8 cellular contexts compared by ENCODE assay signal in the genomic region with DNA sequence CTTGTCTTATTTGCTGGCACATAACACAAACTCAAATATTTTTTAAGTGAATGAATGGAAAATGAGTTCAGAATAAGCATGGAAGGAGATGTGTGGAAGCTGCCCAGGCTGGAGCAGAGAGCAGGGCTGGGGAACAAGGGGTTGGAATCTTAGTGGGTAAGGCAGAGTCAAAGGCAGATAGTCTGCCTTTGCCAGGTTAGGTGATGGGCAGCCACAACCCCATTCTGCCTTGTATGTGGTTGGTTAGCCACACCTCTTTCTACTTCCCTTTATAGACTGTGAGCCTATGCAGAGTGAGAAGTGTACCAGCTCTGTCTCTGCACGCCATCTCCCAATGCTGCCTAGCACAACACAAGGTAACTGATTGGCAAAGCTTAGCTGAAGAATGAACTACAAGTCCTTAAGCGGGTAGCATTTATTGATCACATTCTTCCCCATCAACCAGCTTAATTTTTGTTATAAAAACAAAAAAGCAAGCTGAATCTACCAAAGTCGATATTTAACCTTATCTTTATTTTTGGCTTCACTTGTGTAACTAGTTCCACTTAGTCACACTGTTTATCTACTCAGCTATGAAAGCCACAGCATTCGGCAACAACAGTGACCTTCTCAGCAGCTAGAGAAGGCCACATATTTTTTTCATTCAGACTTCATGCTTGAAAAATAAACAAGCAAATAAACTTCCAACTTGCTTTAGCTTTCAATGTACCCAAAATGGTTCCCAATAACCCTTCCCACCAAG.
DNase-seq lines count a peak whose midpoint lies in the region; ATAC-seq and TF ChIP-seq lines count a peak whose summit lies in the region.

No MANE protein-coding gene starts in this region.

- H2AFZ ChIP-seq in hepatocyte: no peak overlapping the region

- DNase-seq in EL: peak; percentile 8
- peak; percentile 4 for DNase-seq in LHCN-M2 (ENCODE audit: low read depth)
- peak; percentile 29 for DNase-seq in activated T-cell treated with anti-CD3 and anti-CD28 coated beads, Interleukin-2, amount 50 U/mL, for 1 hour
- DNase-seq in hepatocyte (ENCODE audit: low spot score): no peak
- no peak for DNase-seq in upper lobe of left lung
- no peak for DNase-seq in WERI-Rb-1
- no peak for DNase-seq in iPS-NIHi11 (ENCODE audit: low spot score)

- H3K4me1 ChIP-seq in hepatocyte (ENCODE audit: insufficient read depth) (peaks cover 11% of the 10 kb centered on the region), upper lobe of left lung (peaks cover 4 to 18% (median 9%) of the 10 kb centered on the region in 4 donors)

- no peaks in the 10 kb centered on the region for H3K27me3 ChIP-seq in hepatocyte
- H3K27me3 ChIP-seq in upper lobe of left lung: no peaks in the 10 kb centered on the region
- no peaks in the 10 kb centered on the region for H3K27me3 ChIP-seq in WERI-Rb-1 (ENCODE audit: insufficient read depth, low read depth, severe bottlenecking)

- H3K4me3 ChIP-seq in hepatocyte: no peak overlapping the region
- H3K4me3 ChIP-seq in upper lobe of left lung: no peak overlapping the region
- no peak overlapping the region for H3K4me3 ChIP-seq in WERI-Rb-1 (ENCODE audit: low read depth, low read length)

- no peaks in the 10 kb centered on the region for H4K20me1 ChIP-seq in hepatocyte (ENCODE audit: insufficient read depth, poor library complexity, severe bottlenecking)

- H3K9me2 ChIP-seq in hepatocyte (replicated peaks; ENCODE audit: insufficient read depth): no peaks in the 10 kb centered on the region

- peak overlapping the region; percentile 24 for H3K4me2 ChIP-seq in hepatocyte

- H3K36me3 ChIP-seq in hepatocyte (replicated peaks; ENCODE audit: insufficient read depth, low read depth): no peaks in the 10 kb centered on the region
- H3K36me3 ChIP-seq in upper lobe of left lung: no peaks in the 10 kb centered on the region
- no peaks in the 10 kb centered on the region for H3K36me3 ChIP-seq in WERI-Rb-1

- H3K27ac ChIP-seq in hepatocyte (peak overlapping the region; percentile 59), upper lobe of left lung (peak overlapping the region in 1 of 4 donors; percentile 35), WERI-Rb-1 (no peak overlapping the region)

- peak; percentile 99 for ATAC-seq in GM21528 (IDR thresholded peaks at IDR 0.05; ENCODE audit: low FRiP score, unreplicated experiment)
- ATAC-seq in upper lobe of left lung (ENCODE audit: low FRiP score in 2 of 2): peak; percentile 54 to 71

- H3K79me2 ChIP-seq in hepatocyte: no peaks in the 10 kb centered on the region

- 71% methylated on average over 4 of the region's 4 CpGs for WGBS in hepatocyte (ENCODE audit: low lambda C conversion rate, missing lambda C conversion rate)
- WGBS in upper lobe of left lung, 2 donors: 52 to 59% methylated on average over 4 of the region's 4 CpGs

- no peak for TF ChIP-seq CTCF in hepatocyte (IDR thresholded peaks at IDR 0.05; ENCODE audit: poor library complexity)
- no peak for TF ChIP-seq CTCF in upper lobe of left lung (IDR thresholded peaks at IDR 0.05)
- no peak for TF ChIP-seq CTCF in WERI-Rb-1 (IDR thresholded peaks at IDR 0.05; ENCODE audit: low read depth, low read length)

- H3K9me3 ChIP-seq in hepatocyte (ENCODE audit: low read depth) (no peaks in the 10 kb centered on the region), upper lobe of left lung (no peaks in the 10 kb centered on the region), WERI-Rb-1 (ENCODE audit: severe bottlenecking) (no peaks in the 10 kb centered on the region)

- no peak for TF ChIP-seq EP300 in upper lobe of left lung (IDR thresholded peaks at IDR 0.05)

- TF ChIP-seq POLR2A in upper lobe of left lung (IDR thresholded peaks at IDR 0.05): no peak

Comparison
In these comparisons a context has a peak if more than half of its experiments do, and no peak if none do; other contexts are left out.
1. DNase-seq: peak in EL (single experiment), LHCN-M2 (single experiment) and activated T-cell treated with anti-CD3 and anti-CD28 coated beads, Interleukin-2, amount 50 U/mL, for 1 hour (single experiment); none in hepatocyte (single experiment), upper lobe of left lung (0 of 2), WERI-Rb-1 (single experiment) and iPS-NIHi11 (single experiment).